In the genomic region with DNA sequence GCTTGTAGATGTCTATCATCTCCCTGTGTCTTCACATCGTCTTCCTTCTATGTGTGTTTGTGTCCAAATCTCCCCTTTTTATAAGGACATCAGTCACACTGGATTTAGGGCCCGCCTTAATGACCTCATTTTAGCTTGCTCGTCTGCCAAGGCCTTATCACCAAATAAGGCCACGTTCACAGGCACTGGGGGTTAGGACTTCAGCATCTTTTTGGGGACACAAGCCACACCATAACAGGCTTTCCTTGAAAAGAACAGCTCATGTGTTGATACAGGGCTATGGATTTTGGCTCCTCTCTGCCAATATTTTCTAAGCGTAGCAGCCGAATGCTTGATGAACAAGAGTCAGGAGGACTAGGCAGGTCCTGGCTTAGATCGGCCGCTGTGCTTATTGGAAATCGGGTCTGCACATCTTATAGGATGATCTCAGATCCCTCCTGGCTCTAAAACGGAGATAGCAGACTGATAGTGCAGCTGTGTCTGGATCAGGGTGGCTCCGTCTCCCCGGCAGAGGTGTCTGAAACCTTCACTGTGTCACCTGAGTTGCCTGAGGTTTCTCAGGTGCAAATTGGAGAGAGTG, we compare ENCODE assay signal across 20 cellular contexts. TPM values are rescaled to one million over a fixed set of nuclear protein-coding genes. Genes with fewer than 3 reads are reported as not detected.
DNase-seq lines count a peak whose midpoint lies in the region; ATAC-seq and TF ChIP-seq lines count a peak whose summit lies in the region.
"Had no signal": no experiment of that assay in that cellular context is flagged by ENCODE, and none has a peak within 500 bp of the region (broad histone marks: within the 10 kb centered on the region; RNA-seq: fewer than 3 reads in every experiment).

No MANE protein-coding gene starts in this region.

- no peak overlapping the region for H3K56ac ChIP-seq in H9 (ENCODE audit: insufficient read length, low read depth, low read length)

- no peak overlapping the region for H3K18ac ChIP-seq in H9 (ENCODE audit: insufficient read length, low read depth, low read length)

- no peak overlapping the region for H2BK5ac ChIP-seq in H9 (ENCODE audit: insufficient read length, low read length)

- no CpG with 5 or more reads among the region's 12 CpGs for WGBS in H9 (ENCODE audit: extremely low coverage, insufficient read length, low lambda C conversion rate)

- H4K8ac ChIP-seq in H9 (replicated peaks; ENCODE audit: insufficient read length, low read depth, low read length) = no peak overlapping the region

- no peak overlapping the region for H3T11ph ChIP-seq in H9 (ENCODE audit: low read length)

- no peak overlapping the region for H2AK5ac ChIP-seq in H9 (ENCODE audit: insufficient read length, low read length)

- H3K9me3 ChIP-seq in H9 (ENCODE audit: control insufficient read depth, low read depth, low read length) = no peaks in the 10 kb centered on the region
- H3K9me3 ChIP-seq: Caco-2 had no signal

- no peaks in the 10 kb centered on the region; the same call in 1 of the 2 replicates for H3K79me2 ChIP-seq in H9 (ENCODE audit: insufficient read depth, low read length)

- ATAC-seq in GM21423 (IDR thresholded peaks at IDR 0.05; ENCODE audit: unreplicated experiment) = no peak
- ATAC-seq: HCT116, SK-N-SH treated with all-trans-retinoic acid at 6 μM for 48 hours had no signal

- H2BK15ac ChIP-seq in H9 (ENCODE audit: low read depth, low read length) = no peak overlapping the region

- H3K36me3 Mint-ChIP-seq in H9 (ENCODE audit: insufficient read depth in 1 of 3, low read depth in 3 of 3) (peaks cover 0 to 24% (median 3%) of the 10 kb centered on the region in 3 experiments; a peak in 4 of 7 replicates), chondrocyte (ENCODE audit: low read depth) (no peaks in the 10 kb centered on the region)
- H3K36me3 Mint-ChIP-seq: CD4-positive, CD25-positive, alpha-beta regulatory T cell had no signal

- H3K9me3 Mint-ChIP-seq in H9 = no peaks in the 10 kb centered on the region
- no peaks in the 10 kb centered on the region for H3K9me3 Mint-ChIP-seq in chondrocyte (ENCODE audit: low read depth)
- H3K9me3 Mint-ChIP-seq: CD4-positive, CD25-positive, alpha-beta regulatory T cell; GM23338 had no signal

- 0 out of 2 replicates have a peak overlapping the region, but pooled peaks have one; percentile 6 for H3K14ac ChIP-seq in H9 (ENCODE audit: insufficient read depth, low read length)

- no peaks in the 10 kb centered on the region for H3K27me3 ChIP-seq in H9 (ENCODE audit: insufficient read depth, low read length)

- no peak overlapping the region for H3K27ac ChIP-seq in H9 (ENCODE audit: insufficient read length, low read depth, low read length)

- peaks cover 2% of the 10 kb centered on the region; the same call in 1 of the 2 replicates for H3K4me1 ChIP-seq in H9 (ENCODE audit: insufficient read depth, low read length)
- H3K4me1 ChIP-seq: Caco-2 had no signal

- H4K91ac ChIP-seq in H9 (ENCODE audit: insufficient read length, low read depth, low read length) = no peak overlapping the region

- no peaks in the 10 kb centered on the region for H4K20me1 ChIP-seq in H9 (ENCODE audit: control insufficient read depth, insufficient read depth, insufficient read length)

- H3K9ac ChIP-seq in H9 (ENCODE audit: extremely low read depth, insufficient read length, low read length) = no peak overlapping the region

- H3K4me2 ChIP-seq in H9 (ENCODE audit: insufficient read depth, insufficient read length, low read length) = no peak overlapping the region
- H3K4me2 ChIP-seq: GM23338 had no signal

- H4K5ac ChIP-seq in H9 (ENCODE audit: insufficient read length, low read depth, low read length) = no peak overlapping the region

- H3K4me1 Mint-ChIP-seq in H9 (peaks cover 16 to 20% of the 10 kb centered on the region in 2 experiments), chondrocyte (ENCODE audit: low read depth) (peaks cover 9% of the 10 kb centered on the region)
- H3K4me1 Mint-ChIP-seq: CD4-positive, CD25-positive, alpha-beta regulatory T cell had no signal

- H3K4me3 Mint-ChIP-seq in H9 (no peak overlapping the region), chondrocyte (ENCODE audit: unreplicated experiment) (no peak overlapping the region)
- H3K4me3 Mint-ChIP-seq: CD4-positive, CD25-positive, alpha-beta regulatory T cell; GM23338 had no signal

- no peak overlapping the region for H3K4ac ChIP-seq in H9 (ENCODE audit: low read depth, low read length)

- H3K27me3 Mint-ChIP-seq in H9 (ENCODE audit: low read depth) (no peaks in the 10 kb centered on the region), chondrocyte (ENCODE audit: low read depth) (no peaks in the 10 kb centered on the region)

- DNase-seq in EH (ENCODE audit: low read depth) (peak; percentile 27), H9 (peak; percentile 15), chondrocyte (ENCODE audit: low spot score) (peak; percentile 44), posterior vena cava (ENCODE audit: low spot score) (peak; percentile 60), middle frontal gyrus (ENCODE audit: extremely low spot score, low spot score) (no peak)
- DNase-seq in stimulated activated CD4-positive, alpha-beta T cell treated with anti-CD3 and anti-CD28 coated beads, Interleukin-4, amount 100 ng/mL, for 24 hours = no peak
- DNase-seq: CD4-positive, CD25-positive, alpha-beta regulatory T cell; DMS153; Kasumi-1; NCI-H1417; NCI-H1694 treated with DMSO at 0.1 percent for 48 hours; NCI-H2227 treated with DMSO at 0.1 percent for 48 hours; NCI-H510A treated with DMSO at 0.1 percent for 48 hours; NCI-H748 treated with DMSO at 0.1 percent for 48 hours; SIG-M5 had no signal

- no peak overlapping the region for H2AFZ ChIP-seq in H9 (ENCODE audit: low read length)
- H2AFZ ChIP-seq: GM23338 had no signal

- no peaks in the 10 kb centered on the region for H3K79me1 ChIP-seq in H9 (ENCODE audit: insufficient read depth, low read depth, low read length, poor library complexity, severe bottlenecking)

- H3K27ac Mint-ChIP-seq in H9 = no peak overlapping the region; a peak in 1 of 7 replicates
- no peak overlapping the region for H3K27ac Mint-ChIP-seq in chondrocyte (ENCODE audit: unreplicated experiment)
- H3K27ac Mint-ChIP-seq: CD4-positive, CD25-positive, alpha-beta regulatory T cell had no signal

- no peak overlapping the region for H2BK120ac ChIP-seq in H9 (ENCODE audit: low read depth, low read length, poor library complexity, severe bottlenecking)

- intact Hi-C loops in posterior vena cava (cut with DNase I) = no loop called here

- no peak overlapping the region for H2BK20ac ChIP-seq in H9 (ENCODE audit: low read depth, low read length, poor library complexity, severe bottlenecking)

- H2BK12ac ChIP-seq in H9 (ENCODE audit: insufficient read length, low read depth, low read length) = no peak overlapping the region

- no peak overlapping the region for H3K23ac ChIP-seq in H9 (ENCODE audit: insufficient read length, low read depth, low read length)

- no peaks in the 10 kb centered on the region for H3K23me2 ChIP-seq in H9 (ENCODE audit: insufficient read length, low read depth, low read length, poor library complexity, severe bottlenecking)

- no peak for TF ChIP-seq CTCF in H9 (conservative IDR thresholded peaks at IDR 0.05)
- TF ChIP-seq CTCF in chondrocyte (IDR thresholded peaks at IDR 0.05) = no peak

RNA-seq across cellular contexts. Expression of a gene that starts 16.2 kb away (rescaled TPM):
- total RNA-seq in H9 (2021) = 23.7 and 24.4 TPM in 2 replicates
- 39.0 to 42.2 TPM (median 41.6 TPM) in 3 replicates for total RNA-seq in chondrocyte
- total RNA-seq in posterior vena cava = 10 to 100 TPM; 24.1 to 30.4 TPM

Comparison
In these comparisons a context has a peak if more than half of its experiments do, and no peak if none do; other contexts are left out.
1. DNase-seq: peak in EH (single experiment), H9 (single experiment), chondrocyte (single experiment) and posterior vena cava (single experiment); none in middle frontal gyrus (single experiment) and stimulated activated CD4-positive, alpha-beta T cell treated with anti-CD3 and anti-CD28 coated beads, Interleukin-4, amount 100 ng/mL, for 24 hours (single experiment).